1 cellular context compared by ENCODE assay signal in genomic region chr9:22009563-22009867, GRCh38.
TF ChIP-seq lines count a peak whose summit lies in the region.

No MANE protein-coding gene starts in this region.

TF ChIP-seq in IMR-90, 13 proteins besides CTCF, POLR2A, EP300 and RAD21 (continued from another document):
- TF ChIP-seq, protein P1, sequence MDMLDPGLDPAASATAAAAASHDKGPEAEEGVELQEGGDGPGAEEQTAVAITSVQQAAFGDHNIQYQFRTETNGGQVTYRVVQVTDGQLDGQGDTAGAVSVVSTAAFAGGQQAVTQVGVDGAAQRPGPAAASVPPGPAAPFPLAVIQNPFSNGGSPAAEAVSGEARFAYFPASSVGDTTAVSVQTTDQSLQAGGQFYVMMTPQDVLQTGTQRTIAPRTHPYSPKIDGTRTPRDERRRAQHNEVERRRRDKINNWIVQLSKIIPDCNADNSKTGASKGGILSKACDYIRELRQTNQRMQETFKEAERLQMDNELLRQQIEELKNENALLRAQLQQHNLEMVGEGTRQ (IDR thresholded peaks at IDR 0.05; ENCODE audit: low read depth, low read length) = no peak
- TF ChIP-seq MXI1 (IDR thresholded peaks at IDR 0.05; ENCODE audit: borderline replicate concordance, low read depth, low read length) (no peak), CEBPB (IDR thresholded peaks at IDR 0.05; ENCODE audit: low read depth, low read length) (no peak), RCOR1 (IDR thresholded peaks at IDR 0.05; ENCODE audit: insufficient replicate concordance, low read length) (no peak), RFX5 (IDR thresholded peaks at IDR 0.05; ENCODE audit: low read depth, low read length) (no peak), SMC3 (IDR thresholded peaks at IDR 0.05; ENCODE audit: low read depth, low read length) (no peak), ELK1 (IDR thresholded peaks at IDR 0.05; ENCODE audit: borderline replicate concordance, low read depth, low read length) (no peak), BHLHE40 (IDR thresholded peaks at IDR 0.05; ENCODE audit: low read depth, low read length) (no peak)
